In the genomic region with DNA sequence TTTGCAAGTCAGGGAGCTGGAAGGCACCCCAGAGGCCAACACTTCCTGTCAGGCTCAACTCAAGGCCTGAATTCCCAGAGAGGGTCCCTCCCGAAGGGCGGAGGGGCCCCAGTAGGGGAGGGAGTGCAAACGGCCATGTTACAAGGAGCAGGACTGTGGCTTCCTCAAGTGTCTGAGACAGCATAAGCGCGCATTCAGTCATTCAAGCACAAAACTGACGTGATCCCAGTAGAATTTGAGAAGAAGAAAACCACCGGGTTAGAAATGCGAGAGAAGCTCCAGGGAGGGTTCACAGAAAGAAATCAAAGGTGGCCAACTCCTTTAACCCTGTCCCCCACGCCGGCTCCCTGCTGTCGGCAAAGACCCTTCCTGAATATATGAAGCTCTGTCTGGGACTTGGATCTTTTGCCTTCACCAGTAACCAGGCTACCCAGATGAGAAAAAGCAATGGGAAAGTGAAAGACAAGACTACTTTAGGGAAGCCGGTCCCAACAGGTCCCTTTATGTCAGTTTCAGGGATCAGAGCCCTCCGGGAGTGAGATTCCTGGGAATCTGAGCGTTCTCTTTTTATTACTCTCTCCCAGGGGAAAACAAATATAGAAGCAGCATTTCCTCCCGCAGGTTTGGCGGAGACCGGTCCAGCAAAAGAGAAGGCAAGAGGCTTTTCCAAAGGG, we compare ENCODE assay signal across 9 cellular contexts. TPM values are rescaled to one million over a fixed set of nuclear protein-coding genes. Genes with fewer than 3 reads are reported as not detected.
DNase-seq lines count a peak whose midpoint lies in the region; ATAC-seq and TF ChIP-seq lines count a peak whose summit lies in the region.
"Had no signal": no experiment of that assay in that cellular context is flagged by ENCODE, and none has a peak within 500 bp of the region (broad histone marks: within the 10 kb centered on the region; RNA-seq: fewer than 3 reads in every experiment).

No MANE protein-coding gene starts in this region.

- H3K27ac Mint-ChIP-seq in activated naive CD8-positive, alpha-beta T cell treated with anti-CD3 and anti-CD28 coated beads, Interleukin-2, amount 50 U/mL, for 24 hours, result no peak overlapping the region

- intact Hi-C loops in sciatic nerve (cut with DNase I), result loop anchor here (10.0 kb wide), 2 partner anchors 58 to 98 kb away; no protein-coding TSS in a partner anchor

- DNase-seq in activated naive CD8-positive, alpha-beta T cell treated with anti-CD3 and anti-CD28 coated beads, Interleukin-2, amount 50 U/mL, for 24 hours, result no peak
- DNase-seq in sciatic nerve (ENCODE audit: low spot score) (no peak), AG08396 (ENCODE audit: low spot score) (no peak), 8988T (no peak), COLO668 (lab: John Stamatoyannopoulos, UW; ENCODE audit: unreplicated experiment) (no peak)
- no peak for DNase-seq in activated CD4-positive, alpha-beta T cell treated with anti-CD3 and anti-CD28 coated beads for 1 hour
- DNase-seq: stimulated activated naive CD4-positive, alpha-beta T cell treated with Interleukin-2 at 50 U/mL for 16 hours had no signal

- ATAC-seq in activated naive CD8-positive, alpha-beta T cell treated with anti-CD3 and anti-CD28 coated beads, Interleukin-2, amount 50 U/mL, for 24 hours, result no peak
- peak; percentile 25 for ATAC-seq in sciatic nerve

- H3K4me3 Mint-ChIP-seq in activated naive CD8-positive, alpha-beta T cell treated with anti-CD3 and anti-CD28 coated beads, Interleukin-2, amount 50 U/mL, for 24 hours, result peak overlapping the region; percentile 24

- peaks cover 11% of the 10 kb centered on the region for H3K4me1 ChIP-seq in iPS-18a (ENCODE audit: control insufficient read depth, low read depth, low read length)

- H3K9me3 ChIP-seq in iPS-18a (ENCODE audit: control insufficient read depth, low read depth, low read length), result no peaks in the 10 kb centered on the region

- H3K9me3 Mint-ChIP-seq in activated naive CD8-positive, alpha-beta T cell treated with anti-CD3 and anti-CD28 coated beads, Interleukin-2, amount 50 U/mL, for 24 hours, result no peaks in the 10 kb centered on the region

- TF ChIP-seq CTCF in GM12875 (IDR thresholded peaks at IDR 0.05; ENCODE audit: borderline replicate concordance, insufficient read depth, low read depth, low read length), result no peak

- H3K36me3 ChIP-seq in iPS-18a (ENCODE audit: control insufficient read depth, low read depth, low read length), result no peaks in the 10 kb centered on the region

- H3K4me3 ChIP-seq in GM12875 (ENCODE audit: low read depth, low read length), result peak overlapping the region; percentile 38
- H3K4me3 ChIP-seq in iPS-18a (ENCODE audit: low read length), result peak overlapping the region; percentile 70

- H3K27me3 Mint-ChIP-seq in activated naive CD8-positive, alpha-beta T cell treated with anti-CD3 and anti-CD28 coated beads, Interleukin-2, amount 50 U/mL, for 24 hours, result peaks cover 62% of the 10 kb centered on the region

- H3K27ac ChIP-seq in iPS-18a (ENCODE audit: low read length), result no peak overlapping the region

- H3K27me3 ChIP-seq in iPS-18a (ENCODE audit: control insufficient read depth, insufficient read depth, low read length), result peaks cover 61% of the 10 kb centered on the region

- H3K4me1 Mint-ChIP-seq in activated naive CD8-positive, alpha-beta T cell treated with anti-CD3 and anti-CD28 coated beads, Interleukin-2, amount 50 U/mL, for 24 hours, result peaks cover 7% of the 10 kb centered on the region

- H3K36me3 Mint-ChIP-seq in activated naive CD8-positive, alpha-beta T cell treated with anti-CD3 and anti-CD28 coated beads, Interleukin-2, amount 50 U/mL, for 24 hours (ENCODE audit: low read depth), result peaks cover 2% of the 10 kb centered on the region

- H3K9ac ChIP-seq in iPS-18a (ENCODE audit: low read length), result peak overlapping the region; percentile 21

RNA-seq across cellular contexts. Expression of a gene that starts 1.3 kb away (rescaled TPM):
- total RNA-seq in sciatic nerve, result 144 TPM
